In genomic region chr17:50719924-50720805, GRCh38 we compare ENCODE assay signal across 9 cellular contexts. TPM values are rescaled to one million over a fixed set of nuclear protein-coding genes. Genes with fewer than 3 reads are reported as not detected.
DNase-seq lines count a peak whose midpoint lies in the region; ATAC-seq and TF ChIP-seq lines count a peak whose summit lies in the region.
"Had no signal": no experiment of that assay in that cellular context is flagged by ENCODE, and none has a peak within 500 bp of the region (broad histone marks: within the 10 kb centered on the region; RNA-seq: fewer than 3 reads in every experiment).

No MANE protein-coding gene starts in this region.

- H3K4me3 ChIP-seq in DND-41 (ENCODE audit: low read depth in 1 of 2, low read length in 2 of 2) (peak overlapping the region; percentile 58 to 73), colonic mucosa (peak overlapping the region; percentile 95)

- no peaks in the 10 kb centered on the region for H3K36me3 Mint-ChIP-seq in natural killer cell

- no peaks in the 10 kb centered on the region for H3K27me3 ChIP-seq in DND-41 (ENCODE audit: insufficient read depth, low read length, poor library complexity)
- H3K27me3 ChIP-seq in colonic mucosa = no peaks in the 10 kb centered on the region

- peaks cover 11% of the 10 kb centered on the region for H3K36me3 ChIP-seq in DND-41 (ENCODE audit: insufficient read depth, low read length)
- H3K36me3 ChIP-seq in colonic mucosa = no peaks in the 10 kb centered on the region

- TF ChIP-seq CTCF in DND-41 (IDR thresholded peaks at IDR 0.05; ENCODE audit: borderline replicate concordance, extremely low read depth, low read length, poor library complexity, severe bottlenecking) = no peak
- no peak for TF ChIP-seq CTCF in colonic mucosa (IDR thresholded peaks at IDR 0.05)
- no peak for TF ChIP-seq CTCF in natural killer cell (IDR thresholded peaks at IDR 0.05)
- no peak for TF ChIP-seq CTCF in GM10266 (IDR thresholded peaks at IDR 0.05; ENCODE audit: control insufficient read depth, insufficient read depth, low read depth, missing control alignments)

- H3K4me1 ChIP-seq in DND-41 (ENCODE audit: insufficient read depth, low read length) = peaks cover 42% of the 10 kb centered on the region
- H3K4me1 ChIP-seq in colonic mucosa = peaks cover 17% of the 10 kb centered on the region

- peaks cover 33% of the 10 kb centered on the region in 2 donors for H3K4me1 Mint-ChIP-seq in natural killer cell

- H3K27ac ChIP-seq in DND-41 (ENCODE audit: low read length) (peak overlapping the region; percentile 87), colonic mucosa (peak overlapping the region; percentile 99)

- ATAC-seq in DND-41 (ENCODE audit: insufficient read depth, low read depth) (no peak), natural killer cell (no peak), HG02678 (IDR thresholded peaks at IDR 0.05; ENCODE audit: unreplicated experiment) (no peak), GM19324 (IDR thresholded peaks at IDR 0.05; ENCODE audit: low FRiP score, unreplicated experiment) (no peak)

- no peaks in the 10 kb centered on the region for H3K27me3 Mint-ChIP-seq in natural killer cell (ENCODE audit: low read depth in 2 of 2)

- peak overlapping the region; percentile 94 for H3K9ac ChIP-seq in DND-41 (ENCODE audit: low read depth, low read length)
- peak overlapping the region; percentile 79 to 92 for H3K9ac ChIP-seq in colonic mucosa (ENCODE audit: low read depth in 2 of 2, low read length in 2 of 2)

- DNase-seq in DND-41 (no peak), NCI-H2171 treated with DMSO at 0.1 percent for 48 hours (lab: John Stamatoyannopoulos, UW) (peak; percentile 66), colonic mucosa (no peak), natural killer cell (no peak), GM10266 (ENCODE audit: extremely low spot score) (no peak), NCI-H2196 treated with DMSO at 0.1 percent for 48 hours (lab: John Stamatoyannopoulos, UW; ENCODE audit: unreplicated experiment) (no peak)

- H3K9me3 ChIP-seq in DND-41 (ENCODE audit: insufficient read depth, low read length, severe bottlenecking) (no peaks in the 10 kb centered on the region), colonic mucosa (no peaks in the 10 kb centered on the region)

- no peaks in the 10 kb centered on the region for H3K9me3 Mint-ChIP-seq in natural killer cell

- H4K20me1 ChIP-seq in DND-41 (ENCODE audit: insufficient read depth, low read length) = peaks cover 45% of the 10 kb centered on the region

- H3K4me2 ChIP-seq in DND-41 (ENCODE audit: insufficient read depth, low read length) = peak overlapping the region; percentile 63

- peak overlapping the region; percentile 99 for H3K4me3 Mint-ChIP-seq in natural killer cell

- H2AFZ ChIP-seq in DND-41 (ENCODE audit: low read depth, low read length) = peak overlapping the region; percentile 80

- intact Hi-C loops in colonic mucosa (cut with DNase I) = loop anchor here (5.0 kb wide), 1 partner anchor 47 kb away; the partner anchor contains the start of gene ANKRD40CL
- intact Hi-C loops in natural killer cell (cut with micrococcal nuclease) = loop anchor here (1.0 kb wide), 2 partner anchors 13 to 433 kb away; partner anchors contain the start of genes ANKRD40 and NME1

- H3K79me2 ChIP-seq in DND-41 (ENCODE audit: insufficient read depth, low read length) = peaks cover 67% of the 10 kb centered on the region

- H3K27ac Mint-ChIP-seq in natural killer cell = peak overlapping the region; percentile 95 to 98

RNA-seq across cellular contexts. Expression of gene LUC7L3, which starts 0.8 kb away (rescaled TPM):
- total RNA-seq in colonic mucosa = 10 to 100 TPM; 73.0 to 88.3 TPM
- 100 to 1,000 TPM; 152 to 213 (median 196) TPM for total RNA-seq in natural killer cell

RNA-seq across cellular contexts. Expression of gene ANKRD40, which starts 12.5 kb away (rescaled TPM):
- total RNA-seq in colonic mucosa (10 to 100 TPM; 20.1 to 25.1 TPM), natural killer cell (10 to 100 TPM; 22.1 to 32.0 (median 30.8) TPM)

RNA-seq across cellular contexts. Expression of gene ANKRD40CL, which starts 47.2 kb away (rescaled TPM):
- total RNA-seq in colonic mucosa (10 to 100 TPM; 44.9 to 54.5 TPM), natural killer cell (not detected)
- total RNA-seq: RPMI7951 had no signal

Comparison
In these comparisons a context has a peak if more than half of its experiments do, and no peak if none do; other contexts are left out.
1. RNA of gene ANKRD40CL, which starts 47.2 kb away (total RNA-seq): 44.9 to 54.5 TPM in colonic mucosa; not detected in natural killer cell; every median in the first group is over 10 times any median in the second.